Comparison of ENCODE assay signal across 10 cellular contexts in genomic region chr16:16143038-16143763, GRCh38.
DNase-seq lines count a peak whose midpoint lies in the region; ATAC-seq and TF ChIP-seq lines count a peak whose summit lies in the region.
"Had no signal": no experiment of that assay in that cellular context is flagged by ENCODE, and none has a peak within 500 bp of the region (broad histone marks: within the 10 kb centered on the region; RNA-seq: fewer than 3 reads in every experiment).

No MANE protein-coding gene starts in this region.

- H3K9ac ChIP-seq in smooth muscle cell (ENCODE audit: low read depth): no peak overlapping the region
- H3K9ac ChIP-seq: KMS-11 had no signal

- H3K4me3 ChIP-seq in smooth muscle cell (no peak overlapping the region), coronary artery (no peak overlapping the region)

- H3K27ac ChIP-seq in smooth muscle cell (ENCODE audit: low read depth) (no peak overlapping the region), coronary artery (no peak overlapping the region)
- H3K27ac ChIP-seq: KMS-11 had no signal

- H3K36me3 ChIP-seq in smooth muscle cell (ENCODE audit: low read depth): no peaks in the 10 kb centered on the region

- H3K27me3 Mint-ChIP-seq in activated naive CD4-positive, alpha-beta T cell treated with anti-CD3 and anti-CD28 coated beads for 36 hours (ENCODE audit: low read depth): no peaks in the 10 kb centered on the region

- intact Hi-C loops in activated naive CD4-positive, alpha-beta T cell treated with anti-CD3 and anti-CD28 coated beads for 36 hours (cut with micrococcal nuclease): no loop called here

- H3K79me2 ChIP-seq in smooth muscle cell (ENCODE audit: low read depth): no peaks in the 10 kb centered on the region

- H3K27me3 ChIP-seq in smooth muscle cell (ENCODE audit: low read depth): no peaks in the 10 kb centered on the region

- no peak overlapping the region for H3K4me2 ChIP-seq in smooth muscle cell
- H3K4me2 ChIP-seq: KMS-11 had no signal

- CTCF ChIA-PET in activated naive CD4-positive, alpha-beta T cell treated with anti-CD3 and anti-CD28 coated beads for 36 hours (lab: Charles Lee): interaction anchor here (0.8 to 0.9 kb wide), 2 partner anchors 66 to 259 kb away, joined by 3 to 4 read pairs; no protein-coding TSS in a partner anchor

- peaks cover 28% of the 10 kb centered on the region for H3K36me3 Mint-ChIP-seq in activated naive CD4-positive, alpha-beta T cell treated with anti-CD3 and anti-CD28 coated beads for 36 hours (ENCODE audit: low read depth)
- peaks cover 5 to 10% of the 10 kb centered on the region in 2 donors for H3K36me3 Mint-ChIP-seq in activated naive CD4-positive, alpha-beta T cell treated with anti-CD3 and anti-CD28 coated beads, Interleukin-2, amount 50 U/mL, for 72 hours

- H2AFZ ChIP-seq in smooth muscle cell (ENCODE audit: low read depth): no peak overlapping the region

- no peaks in the 10 kb centered on the region for H3K4me1 Mint-ChIP-seq in activated naive CD4-positive, alpha-beta T cell treated with anti-CD3 and anti-CD28 coated beads for 36 hours (ENCODE audit: low read depth)

- H3K9me3 Mint-ChIP-seq in activated naive CD4-positive, alpha-beta T cell treated with anti-CD3 and anti-CD28 coated beads for 36 hours: no peaks in the 10 kb centered on the region
- H3K9me3 Mint-ChIP-seq in activated naive CD4-positive, alpha-beta T cell treated with anti-CD3 and anti-CD28 coated beads, Interleukin-2, amount 50 U/mL, for 72 hours: no peaks in the 10 kb centered on the region

- peak; percentile 26 for DNase-seq in activated naive CD4-positive, alpha-beta T cell treated with anti-CD3 and anti-CD28 coated beads for 36 hours
- no peak for DNase-seq in activated naive CD4-positive, alpha-beta T cell treated with anti-CD3 and anti-CD28 coated beads, Interleukin-2, amount 50 U/mL, for 72 hours (ENCODE audit: low spot score in 2 of 2)
- DNase-seq in NAMALWA (ENCODE audit: low spot score) (peak; percentile 63), cerebellar cortex (ENCODE audit: low spot score) (peak; percentile 31), smooth muscle cell (lab: John Stamatoyannopoulos, UW; ENCODE audit: unreplicated experiment) (no peak), coronary artery (ENCODE audit: low spot score) (no peak)
- DNase-seq: GF-D8 had no signal

- no peak overlapping the region for H3K27ac Mint-ChIP-seq in activated naive CD4-positive, alpha-beta T cell treated with anti-CD3 and anti-CD28 coated beads for 36 hours
- H3K27ac Mint-ChIP-seq in activated naive CD4-positive, alpha-beta T cell treated with anti-CD3 and anti-CD28 coated beads, Interleukin-2, amount 50 U/mL, for 72 hours: peak overlapping the region in 1 of 2 donors; percentile 28

- no peak for ATAC-seq in activated naive CD4-positive, alpha-beta T cell treated with anti-CD3 and anti-CD28 coated beads, Interleukin-2, amount 50 U/mL, for 72 hours
- ATAC-seq in HG02642 (IDR thresholded peaks at IDR 0.05; ENCODE audit: poor library complexity, unreplicated experiment) (no peak), GM21825 (IDR thresholded peaks at IDR 0.05; ENCODE audit: unreplicated experiment) (no peak)

- 89% methylated on average over 15 of the region's 15 CpGs for WGBS in smooth muscle cell (ENCODE audit: low lambda C conversion rate)

- TF ChIP-seq CTCF in smooth muscle cell (IDR thresholded peaks at IDR 0.05; ENCODE audit: borderline replicate concordance, insufficient read depth, poor library complexity, severe bottlenecking): peak; percentile 21
- TF ChIP-seq CTCF in coronary artery (IDR thresholded peaks at IDR 0.05): no peak

- H3K4me3 Mint-ChIP-seq in activated naive CD4-positive, alpha-beta T cell treated with anti-CD3 and anti-CD28 coated beads for 36 hours: no peak overlapping the region

- H3F3A ChIP-seq in smooth muscle cell (ENCODE audit: low read depth): no peaks in the 10 kb centered on the region

- H3K4me1 ChIP-seq in smooth muscle cell (ENCODE audit: low read depth): no peaks in the 10 kb centered on the region

- H3K9me3 ChIP-seq in smooth muscle cell (replicated peaks; ENCODE audit: low read depth): no peaks in the 10 kb centered on the region

- no peaks in the 10 kb centered on the region for H4K20me1 ChIP-seq in smooth muscle cell (ENCODE audit: low read depth)

Comparison
In these comparisons a context has a peak if more than half of its experiments do, and no peak if none do; other contexts are left out.
1. DNase-seq: peak in activated naive CD4-positive, alpha-beta T cell treated with anti-CD3 and anti-CD28 coated beads for 36 hours (single experiment), NAMALWA (single experiment) and cerebellar cortex (single experiment); none in activated naive CD4-positive, alpha-beta T cell treated with anti-CD3 and anti-CD28 coated beads, Interleukin-2, amount 50 U/mL, for 72 hours (0 of 2), smooth muscle cell (single experiment) and coronary artery (single experiment).